ENCODE assay signal across 8 cellular contexts in genomic region chr16:87297918-87298631, GRCh38. TPM values are rescaled to one million over a fixed set of nuclear protein-coding genes. Genes with fewer than 3 reads are reported as not detected.
A peak's percentile ranks its signal among the peaks of the same experiment; 100 is the strongest.
DNase-seq lines count a peak whose midpoint lies in the region; ATAC-seq and TF ChIP-seq lines count a peak whose summit lies in the region.

No MANE protein-coding gene starts in this region.

- no peak overlapping the region for H2AFZ ChIP-seq in GM23338

- H3K36me3 ChIP-seq in GM23338 (ENCODE audit: insufficient read depth), result no peaks in the 10 kb centered on the region
- H3K36me3 ChIP-seq in WERI-Rb-1, result no peaks in the 10 kb centered on the region

- no peaks in the 10 kb centered on the region for H4K20me1 ChIP-seq in GM23338 (replicated peaks; ENCODE audit: insufficient read depth)

- H3K36me3 Mint-ChIP-seq in GM23338 (ENCODE audit: low read depth) (no peaks in the 10 kb centered on the region; the same call in 2 of the 3 replicates), endothelial cell (ENCODE audit: low read depth, unreplicated experiment) (peaks cover 6% of the 10 kb centered on the region)
- H3K36me3 Mint-ChIP-seq in natural killer cell treated with Interleukin-12 subunit alpha and Interleukin-12 subunit beta and Interleukin-15 and Interleukin-18, amount 100 ng/mL, for 72 hours, result no peaks in the 10 kb centered on the region

- ATAC-seq in GM23338, result peak; percentile 92
- ATAC-seq in natural killer cell treated with Interleukin-12 subunit alpha and Interleukin-12 subunit beta and Interleukin-15 and Interleukin-18, amount 100 ng/mL, for 72 hours, result peak; percentile 44 to 52
- ATAC-seq in HG03097 (IDR thresholded peaks at IDR 0.05; ENCODE audit: low FRiP score, unreplicated experiment), result no peak
- no peak for ATAC-seq in GM21576 (IDR thresholded peaks at IDR 0.05; ENCODE audit: unreplicated experiment)

- peak; percentile 64 for TF ChIP-seq CTCF in AG04450 (IDR thresholded peaks at IDR 0.05; ENCODE audit: low read depth, low read length)
- TF ChIP-seq CTCF in GM23338 (conservative IDR thresholded peaks at IDR 0.05; ENCODE audit: low read depth in 2 of 2), result peak; percentile 62 to 82
- peak; percentile 59 for TF ChIP-seq CTCF in WERI-Rb-1 (IDR thresholded peaks at IDR 0.05; ENCODE audit: low read depth, low read length)
- TF ChIP-seq CTCF in endothelial cell (IDR thresholded peaks at IDR 0.05; ENCODE audit: unreplicated experiment), result peak; percentile 63

- H3K4me1 Mint-ChIP-seq in GM23338, result peaks cover 3% of the 10 kb centered on the region; the same call in 1 of the 3 replicates
- H3K4me1 Mint-ChIP-seq in endothelial cell (ENCODE audit: unreplicated experiment), result peaks cover 18% of the 10 kb centered on the region
- peaks cover 0 to 4% of the 10 kb centered on the region in 2 donors for H3K4me1 Mint-ChIP-seq in natural killer cell treated with Interleukin-12 subunit alpha and Interleukin-12 subunit beta and Interleukin-15 and Interleukin-18, amount 100 ng/mL, for 72 hours (ENCODE audit: low read depth in 2 of 2)

- no peak for DNase-seq in AG04450 (ENCODE audit: low read depth, low spot score)
- DNase-seq in GM23338 (ENCODE audit: low spot score), result peak; percentile 92
- peak; percentile 43 for DNase-seq in WERI-Rb-1
- peak; percentile 68 for DNase-seq in endothelial cell (ENCODE audit: low spot score)
- no peak for DNase-seq in natural killer cell treated with Interleukin-12 subunit alpha and Interleukin-12 subunit beta and Interleukin-15 and Interleukin-18, amount 100 ng/mL, for 72 hours (ENCODE audit: low spot score)
- DNase-seq in NCI-H2171 (lab: John Stamatoyannopoulos, UW), result no peak

- H3K27me3 Mint-ChIP-seq in GM23338 (ENCODE audit: insufficient read depth, low read depth, poor library complexity) (peaks cover 11% of the 10 kb centered on the region), endothelial cell (ENCODE audit: unreplicated experiment) (no peaks in the 10 kb centered on the region)
- no peaks in the 10 kb centered on the region for H3K27me3 Mint-ChIP-seq in natural killer cell treated with Interleukin-12 subunit alpha and Interleukin-12 subunit beta and Interleukin-15 and Interleukin-18, amount 100 ng/mL, for 72 hours

- POLR2A ChIA-PET in AG04450 (lab: Yijun Ruan, JAX), result interaction anchor here (0.7 kb wide), 1 partner anchor 532 kb away, joined by 3 read pairs; no protein-coding TSS in a partner anchor

- H3K27me3 ChIP-seq in AG04450 (ENCODE audit: control insufficient read depth, insufficient read depth, low read length) (no peaks in the 10 kb centered on the region), GM23338 (ENCODE audit: insufficient read depth) (no peaks in the 10 kb centered on the region), WERI-Rb-1 (ENCODE audit: insufficient read depth, low read depth, severe bottlenecking) (no peaks in the 10 kb centered on the region)

- H3K4me2 ChIP-seq in GM23338, result no peak overlapping the region

- no peaks in the 10 kb centered on the region for H3F3A ChIP-seq in GM23338 (replicated peaks; ENCODE audit: low read depth)

- H3K9me3 ChIP-seq in AG04450 (ENCODE audit: control insufficient read depth, insufficient read depth, low read length) (no peaks in the 10 kb centered on the region; the same call in 1 of the 2 replicates), WERI-Rb-1 (ENCODE audit: severe bottlenecking) (no peaks in the 10 kb centered on the region)

- no peaks in the 10 kb centered on the region for H3K9me2 ChIP-seq in GM23338 (ENCODE audit: insufficient read depth)

- H3K27ac ChIP-seq in AG04450 (ENCODE audit: low read depth, low read length) (no peak overlapping the region), GM23338 (ENCODE audit: low read depth) (no peak overlapping the region), WERI-Rb-1 (no peak overlapping the region)

- CTCF ChIA-PET in AG04450 (lab: Charles Lee), result interaction anchor here (0.6 to 3.0 kb wide), 18 partner anchors 8 to 734 kb away, joined by 3 to 26 read pairs (median 4); no protein-coding TSS in a partner anchor

- no peaks in the 10 kb centered on the region for H3K4me1 ChIP-seq in GM23338 (ENCODE audit: insufficient read depth)

- H3K4me3 Mint-ChIP-seq in GM23338 (no peak overlapping the region), endothelial cell (ENCODE audit: unreplicated experiment) (no peak overlapping the region)
- no peak overlapping the region for H3K4me3 Mint-ChIP-seq in natural killer cell treated with Interleukin-12 subunit alpha and Interleukin-12 subunit beta and Interleukin-15 and Interleukin-18, amount 100 ng/mL, for 72 hours

- no peak overlapping the region for H3K27ac Mint-ChIP-seq in GM23338
- no peak overlapping the region for H3K27ac Mint-ChIP-seq in endothelial cell (ENCODE audit: unreplicated experiment)
- no peak overlapping the region for H3K27ac Mint-ChIP-seq in natural killer cell treated with Interleukin-12 subunit alpha and Interleukin-12 subunit beta and Interleukin-15 and Interleukin-18, amount 100 ng/mL, for 72 hours

- no peaks in the 10 kb centered on the region for H3K79me2 ChIP-seq in GM23338 (replicated peaks; ENCODE audit: insufficient read depth)

- no peak overlapping the region for H3K4me3 ChIP-seq in AG04450 (ENCODE audit: low read depth, low read length)
- H3K4me3 ChIP-seq in GM23338, result no peak overlapping the region
- H3K4me3 ChIP-seq in WERI-Rb-1 (ENCODE audit: low read depth, low read length), result no peak overlapping the region

- no peaks in the 10 kb centered on the region for H3K9me3 Mint-ChIP-seq in GM23338
- no peaks in the 10 kb centered on the region for H3K9me3 Mint-ChIP-seq in endothelial cell (ENCODE audit: unreplicated experiment)
- H3K9me3 Mint-ChIP-seq in natural killer cell treated with Interleukin-12 subunit alpha and Interleukin-12 subunit beta and Interleukin-15 and Interleukin-18, amount 100 ng/mL, for 72 hours, result no peaks in the 10 kb centered on the region

TF ChIP-seq in GM23338, 12 proteins besides CTCF, POLR2A, EP300 and RAD21 (continues in another document):
- TF ChIP-seq REST (IDR thresholded peaks at IDR 0.05; ENCODE audit: unreplicated experiment), result no peak

RNA-seq across cellular contexts. Expression of gene C16orf95, which starts 19.1 kb away (rescaled TPM):
- polyA plus RNA-seq in AG04450 (2011; rRNA removed) (2.0 and 2.3 TPM in 2 replicates), GM23338 (2016; fragmentation: Nextera tagmentation; extraction: Ambion mirVana) (2.5 and 3.9 TPM in 2 replicates)
- 0.22 and 1.2 TPM in 2 replicates for polyA minus RNA-seq in AG04450 (2011; rRNA and poly(A)+ RNA removed)
- 1.2 and 1.9 TPM in 2 replicates for total RNA-seq in GM23338 (2014; rRNA removed; shearing (Covaris generic))
- 6.5 TPM for total RNA-seq in endothelial cell (ENCODE audit: unreplicated experiment)
- total RNA-seq in natural killer cell treated with Interleukin-12 subunit alpha and Interleukin-12 subunit beta and Interleukin-15 and Interleukin-18, amount 100 ng/mL, for 72 hours, result 1 to 10 TPM; 4.6 to 7.0 TPM

Comparison
In these comparisons a context has a peak if more than half of its experiments do, and no peak if none do; other contexts are left out.
1. DNase-seq: peak in GM23338 (single experiment), WERI-Rb-1 (single experiment) and endothelial cell (single experiment); none in AG04450 (single experiment), natural killer cell treated with Interleukin-12 subunit alpha and Interleukin-12 subunit beta and Interleukin-15 and Interleukin-18, amount 100 ng/mL, for 72 hours (single experiment) and NCI-H2171 (single experiment).
2. ATAC-seq: peak in GM23338 (single experiment) and natural killer cell treated with Interleukin-12 subunit alpha and Interleukin-12 subunit beta and Interleukin-15 and Interleukin-18, amount 100 ng/mL, for 72 hours (2 of 2); none in HG03097 (single experiment) and GM21576 (single experiment).
3. Peak in every context shown above with its lines, with median percentiles within 50 percentile points of each other: CTCF ChIP-seq.